In genomic region chr9:125886365-125886764, GRCh38 we compare ENCODE assay signal across 17 cellular contexts.
DNase-seq lines count a peak whose midpoint lies in the region; ATAC-seq and TF ChIP-seq lines count a peak whose summit lies in the region.
"Had no signal": no experiment of that assay in that cellular context is flagged by ENCODE, and none has a peak within 500 bp of the region (broad histone marks: within the 10 kb centered on the region; RNA-seq: fewer than 3 reads in every experiment).

No MANE protein-coding gene starts in this region.

- TF ChIP-seq POLR2A in vagina (IDR thresholded peaks at IDR 0.05): no peak

- no peaks in the 10 kb centered on the region for H3K27me3 ChIP-seq in cardiac muscle cell
- no peaks in the 10 kb centered on the region for H3K27me3 ChIP-seq in adipocyte (replicated peaks; ENCODE audit: control insufficient read depth, insufficient read depth, low read length)
- no peaks in the 10 kb centered on the region for H3K27me3 ChIP-seq in vagina
- H3K27me3 ChIP-seq: ovary had no signal

- no peaks in the 10 kb centered on the region for H3K27me3 Mint-ChIP-seq in stimulated activated naive B cell treated with anti-CD40 and anti-IgM and Interleukin-4, amounts not matched to agents 10 μg/mL and 1 μg/mL and 100 μg/mL, for 72 hours

- no peaks in the 10 kb centered on the region for H3K36me3 Mint-ChIP-seq in stimulated activated naive B cell treated with anti-CD40 and anti-IgM and Interleukin-4, amounts not matched to agents 10 μg/mL and 1 μg/mL and 100 μg/mL, for 72 hours

- H3K9me3 ChIP-seq in cardiac muscle cell (ENCODE audit: low read depth) (no peaks in the 10 kb centered on the region), adipocyte (ENCODE audit: control insufficient read depth, low read length) (no peaks in the 10 kb centered on the region), vagina (no peaks in the 10 kb centered on the region)
- H3K9me3 ChIP-seq: ovary had no signal

- H3K36me3 ChIP-seq in cardiac muscle cell (no peaks in the 10 kb centered on the region), adipocyte (ENCODE audit: control insufficient read depth, insufficient read depth, low read length, severe bottlenecking) (no peaks in the 10 kb centered on the region), vagina (no peaks in the 10 kb centered on the region)
- H3K36me3 ChIP-seq: ovary had no signal

- H3K4me1 ChIP-seq in cardiac muscle cell (ENCODE audit: low read depth) (peaks cover 45% of the 10 kb centered on the region), adipocyte (ENCODE audit: control insufficient read depth, insufficient read depth, low read length) (peaks cover 23% of the 10 kb centered on the region), vagina (peaks cover 13% of the 10 kb centered on the region)

- H3K9ac ChIP-seq in adipocyte (ENCODE audit: low read length): peak overlapping the region; percentile 9

- peaks cover 13 to 19% of the 10 kb centered on the region in 2 donors for H3K4me1 Mint-ChIP-seq in stimulated activated naive B cell treated with anti-CD40 and anti-IgM and Interleukin-4, amounts not matched to agents 10 μg/mL and 1 μg/mL and 100 μg/mL, for 72 hours

- TF ChIP-seq CTCF in cardiac muscle cell (IDR thresholded peaks at IDR 0.05; ENCODE audit: low read depth, low read length) (no peak), vagina (IDR thresholded peaks at IDR 0.05) (no peak)

- no peaks in the 10 kb centered on the region for H3K9me3 Mint-ChIP-seq in stimulated activated naive B cell treated with anti-CD40 and anti-IgM and Interleukin-4, amounts not matched to agents 10 μg/mL and 1 μg/mL and 100 μg/mL, for 72 hours
- H3K9me3 Mint-ChIP-seq: activated naive CD4-positive, alpha-beta T cell treated with anti-CD3 and anti-CD28 coated beads for 36 hours; stimulated activated naive CD8-positive, alpha-beta T cell treated with anti-CD3 and anti-CD28 coated beads, Interleukin-15, amount 100 ng/mL, for 72 hours; T-helper 1 cell treated with Interleukin-12 subunit alpha and Interleukin-12 subunit beta and Interleukin-4 antibody, amounts not matched to agents 30 μg/mL and 1 μg/mL, for 36 hours had no signal

- H3K4me3 ChIP-seq in cardiac muscle cell (no peak overlapping the region), adipocyte (ENCODE audit: low read length) (no peak overlapping the region), vagina (no peak overlapping the region)
- H3K4me3 ChIP-seq: K562, ovary had no signal

- DNase-seq in cardiac muscle cell (ENCODE audit: low read depth in 1 of 2, low spot score in 1 of 2): no peak
- DNase-seq in Right ventricle myocardium superior: no peak
- peak; percentile 9 for DNase-seq in adipocyte (ENCODE audit: low read depth)
- peak; percentile 35 for DNase-seq in left kidney (ENCODE audit: low read depth, low spot score)
- DNase-seq in vagina (ENCODE audit: extremely low spot score in 2 of 2): no peak
- no peak for DNase-seq in HEK293T (ENCODE audit: extremely low spot score)
- DNase-seq in stimulated activated naive B cell treated with anti-CD40 and anti-IgM and Interleukin-4, amounts not matched to agents 10 μg/mL and 1 μg/mL and 100 μg/mL, for 72 hours: no peak
- DNase-seq: activated CD4-positive, alpha-beta T cell treated with anti-CD3 and anti-CD28 coated beads, Interleukin-2, amount 50 U/mL, for 4 hours; activated naive CD4-positive, alpha-beta T cell treated with anti-CD3 and anti-CD28 coated beads for 36 hours; foreskin melanocyte; H7; ovary; stimulated activated naive CD8-positive, alpha-beta T cell treated with anti-CD3 and anti-CD28 coated beads, Interleukin-15, amount 100 ng/mL, for 72 hours had no signal

- CTCF ChIA-PET in HEK293T (lab: Yijun Ruan, JAX): interaction anchor here (0.6 kb wide), 1 partner anchor 392 kb away, joined by 3 read pairs; no protein-coding TSS in a partner anchor

- H3K27ac Mint-ChIP-seq in stimulated activated naive B cell treated with anti-CD40 and anti-IgM and Interleukin-4, amounts not matched to agents 10 μg/mL and 1 μg/mL and 100 μg/mL, for 72 hours: no peak overlapping the region
- H3K27ac Mint-ChIP-seq: activated naive CD4-positive, alpha-beta T cell treated with anti-CD3 and anti-CD28 coated beads for 36 hours; stimulated activated naive CD8-positive, alpha-beta T cell treated with anti-CD3 and anti-CD28 coated beads, Interleukin-15, amount 100 ng/mL, for 72 hours; T-helper 1 cell treated with Interleukin-12 subunit alpha and Interleukin-12 subunit beta and Interleukin-4 antibody, amounts not matched to agents 30 μg/mL and 1 μg/mL, for 36 hours had no signal

- ATAC-seq in Right ventricle myocardium superior (ENCODE audit: poor library complexity) (no peak), GM21529 (IDR thresholded peaks at IDR 0.05; ENCODE audit: unreplicated experiment) (no peak)
- ATAC-seq in stimulated activated naive B cell treated with anti-CD40 and anti-IgM and Interleukin-4, amounts not matched to agents 10 μg/mL and 1 μg/mL and 100 μg/mL, for 72 hours (replicated peaks): no peak
- ATAC-seq: K562; Right ventricle myocardium inferior; stimulated activated naive CD8-positive, alpha-beta T cell treated with anti-CD3 and anti-CD28 coated beads, Interleukin-15, amount 100 ng/mL, for 72 hours had no signal

- H3K27ac ChIP-seq in cardiac muscle cell (peak overlapping the region; percentile 33), vagina (peak overlapping the region; percentile 3)

- POLR2A ChIA-PET in HEK293T (lab: Yijun Ruan, JAX): interaction anchor here (0.8 kb wide), 1 partner anchor 18 kb away, joined by 3 read pairs; no protein-coding TSS in a partner anchor

- intact Hi-C loops in Right ventricle myocardium superior (cut with DNase I): loop anchor here (10.0 kb wide), 1 partner anchor 132 kb away; no protein-coding TSS in a partner anchor
- intact Hi-C loops in vagina (cut with DNase I): loop anchor here (10.0 kb wide), 1 partner anchor 142 kb away; the partner anchor contains the start of gene PBX3

- no peak overlapping the region for H3K4me3 Mint-ChIP-seq in stimulated activated naive B cell treated with anti-CD40 and anti-IgM and Interleukin-4, amounts not matched to agents 10 μg/mL and 1 μg/mL and 100 μg/mL, for 72 hours
- H3K4me3 Mint-ChIP-seq: activated naive CD4-positive, alpha-beta T cell treated with anti-CD3 and anti-CD28 coated beads for 36 hours; stimulated activated naive CD8-positive, alpha-beta T cell treated with anti-CD3 and anti-CD28 coated beads, Interleukin-15, amount 100 ng/mL, for 72 hours; T-helper 1 cell treated with Interleukin-12 subunit alpha and Interleukin-12 subunit beta and Interleukin-4 antibody, amounts not matched to agents 30 μg/mL and 1 μg/mL, for 36 hours had no signal

TF ChIP-seq in HEK293T, 16 proteins besides CTCF, POLR2A, EP300 and RAD21:
- TF ChIP-seq ARNT (IDR thresholded peaks at IDR 0.05) (no peak), SUZ12 (IDR thresholded peaks at IDR 0.05) (no peak), FOXA1 (IDR thresholded peaks at IDR 0.05) (no peak), LEF1 (IDR thresholded peaks at IDR 0.05; ENCODE audit: borderline replicate concordance) (no peak), L3MBTL2 (conservative IDR thresholded peaks at IDR 0.05) (no peak), FOXK2 (IDR thresholded peaks at IDR 0.05) (no peak), FOXM1 (IDR thresholded peaks at IDR 0.05; ENCODE audit: borderline replicate concordance) (no peak), PKNOX1 (IDR thresholded peaks at IDR 0.05) (no peak), CTBP1 (IDR thresholded peaks at IDR 0.05; ENCODE audit: borderline replicate concordance) (no peak), NFRKB (IDR thresholded peaks at IDR 0.05) (no peak)

Comparison
In these comparisons a context has a peak if more than half of its experiments do, and no peak if none do; other contexts are left out.
1. DNase-seq: peak in adipocyte (single experiment) and left kidney (single experiment); none in cardiac muscle cell (0 of 2), Right ventricle myocardium superior (single experiment), vagina (0 of 2), HEK293T (single experiment) and stimulated activated naive B cell treated with anti-CD40 and anti-IgM and Interleukin-4, amounts not matched to agents 10 μg/mL and 1 μg/mL and 100 μg/mL, for 72 hours (single experiment).